ENCODE assay signal across 19 cellular contexts in genomic region chr9:34318163-34318790, GRCh38. TPM values are rescaled to one million over a fixed set of nuclear protein-coding genes. Genes with fewer than 3 reads are reported as not detected.
DNase-seq lines count a peak whose midpoint lies in the region; ATAC-seq and TF ChIP-seq lines count a peak whose summit lies in the region.
"Had no signal": no experiment of that assay in that cellular context is flagged by ENCODE, and none has a peak within 500 bp of the region (broad histone marks: within the 10 kb centered on the region; RNA-seq: fewer than 3 reads in every experiment).

No MANE protein-coding gene starts in this region.

- H3K4me3 ChIP-seq in esophagus muscularis mucosa = no peak overlapping the region
- H3K4me3 ChIP-seq: A549, GM12878 had no signal

- no peak overlapping the region for H3K4me3 Mint-ChIP-seq in activated naive CD4-positive, alpha-beta T cell treated with anti-CD3 and anti-CD28 coated beads, Interleukin-2, amount 10 ng/mL, durations not matched to agents 7 days and 5 days
- no peak overlapping the region for H3K4me3 Mint-ChIP-seq in WTC11
- H3K4me3 Mint-ChIP-seq: CD4-positive, alpha-beta memory T cell had no signal

- no peaks in the 10 kb centered on the region for H3K27me3 ChIP-seq in esophagus muscularis mucosa

- intact Hi-C loops in esophagus muscularis mucosa (cut with DNase I) = no loop called here

- H3K9me3 ChIP-seq in esophagus muscularis mucosa = no peaks in the 10 kb centered on the region
- H3K9me3 ChIP-seq: A549 had no signal

- H3K27ac Mint-ChIP-seq in activated naive CD4-positive, alpha-beta T cell treated with anti-CD3 and anti-CD28 coated beads, Interleukin-2, amount 10 ng/mL, durations not matched to agents 7 days and 5 days = peak overlapping the region; percentile 28
- no peak overlapping the region for H3K27ac Mint-ChIP-seq in WTC11
- H3K27ac Mint-ChIP-seq: CD4-positive, alpha-beta memory T cell had no signal

- H3K27me3 Mint-ChIP-seq in activated naive CD4-positive, alpha-beta T cell treated with anti-CD3 and anti-CD28 coated beads, Interleukin-2, amount 10 ng/mL, durations not matched to agents 7 days and 5 days = no peaks in the 10 kb centered on the region
- no peaks in the 10 kb centered on the region for H3K27me3 Mint-ChIP-seq in WTC11 (ENCODE audit: low read depth)
- H3K27me3 Mint-ChIP-seq: CD4-positive, alpha-beta memory T cell had no signal

- H3K27ac ChIP-seq in esophagus muscularis mucosa (replicated peaks in 1 of 4) = no peak overlapping the region
- H3K27ac ChIP-seq: 22Rv1, A549, C4-2B had no signal

- TF ChIP-seq CTCF in WTC11 (IDR thresholded peaks at IDR 0.05) = no peak
- TF ChIP-seq CTCF in esophagus muscularis mucosa (IDR thresholded peaks at IDR 0.05) = no peak

- POLR2A ChIA-PET in WTC11 (lab: Charles Lee) = no interaction called here

- CTCF ChIA-PET in activated naive CD4-positive, alpha-beta T cell treated with anti-CD3 and anti-CD28 coated beads, Interleukin-2, amount 10 ng/mL, durations not matched to agents 7 days and 5 days (lab: Charles Lee) = interaction anchor here (1.2 kb wide), 1 partner anchor 10 kb away, joined by 3 read pairs; no protein-coding TSS in a partner anchor
- CTCF ChIA-PET in WTC11 (lab: Charles Lee) = interaction anchor here (1.1 kb wide), 1 partner anchor 86 kb away, joined by 3 read pairs; no protein-coding TSS in a partner anchor

- no peak for DNase-seq in activated naive CD4-positive, alpha-beta T cell treated with anti-CD3 and anti-CD28 coated beads, Interleukin-2, amount 10 ng/mL, durations not matched to agents 7 days and 5 days
- DNase-seq in activated naive CD4-positive, alpha-beta T cell (lab: John Stamatoyannopoulos, UW) = no peak
- peak; percentile 20 for DNase-seq in WTC11 (ENCODE audit: low spot score)
- peak; percentile 31 for DNase-seq in esophagus muscularis mucosa (ENCODE audit: extremely low spot score)
- DNase-seq in activated CD4-positive, CD25-positive, alpha-beta regulatory T cell (lab: John Stamatoyannopoulos, UW) = no peak
- no peak for DNase-seq in NOMO-1 (lab: John Stamatoyannopoulos, UW; ENCODE audit: unreplicated experiment in 2 of 2)
- DNase-seq: AML-193; CD4-positive, alpha-beta memory T cell; DMS153; DMS79; GF-D8; KG1 had no signal

- H3K36me3 Mint-ChIP-seq in activated naive CD4-positive, alpha-beta T cell treated with anti-CD3 and anti-CD28 coated beads, Interleukin-2, amount 10 ng/mL, durations not matched to agents 7 days and 5 days = peaks cover 5% of the 10 kb centered on the region
- H3K36me3 Mint-ChIP-seq in WTC11 = no peaks in the 10 kb centered on the region; the same call in 1 of the 2 replicates
- H3K36me3 Mint-ChIP-seq: CD4-positive, alpha-beta memory T cell had no signal

- no peaks in the 10 kb centered on the region for H3K36me3 ChIP-seq in esophagus muscularis mucosa

- no peak for TF ChIP-seq POLR2A in esophagus muscularis mucosa (IDR thresholded peaks at IDR 0.05; ENCODE audit: low read depth)

- WGBS in esophagus muscularis mucosa = 92% methylated on average over 10 of the region's 44 CpGs

- H3K9me3 Mint-ChIP-seq in activated naive CD4-positive, alpha-beta T cell treated with anti-CD3 and anti-CD28 coated beads, Interleukin-2, amount 10 ng/mL, durations not matched to agents 7 days and 5 days = no peaks in the 10 kb centered on the region
- no peaks in the 10 kb centered on the region for H3K9me3 Mint-ChIP-seq in WTC11

- no peak for TF ChIP-seq EP300 in esophagus muscularis mucosa (IDR thresholded peaks at IDR 0.05)

- ATAC-seq in WTC11 (no peak), GM18870 (IDR thresholded peaks at IDR 0.05; ENCODE audit: unreplicated experiment) (no peak), GM21786 (IDR thresholded peaks at IDR 0.05; ENCODE audit: unreplicated experiment) (no peak)
- ATAC-seq: A549, GM12878, HCT116 had no signal

- no peaks in the 10 kb centered on the region for H3K4me1 ChIP-seq in esophagus muscularis mucosa
- H3K4me1 ChIP-seq: A549 had no signal

- no peaks in the 10 kb centered on the region for H3K4me1 Mint-ChIP-seq in activated naive CD4-positive, alpha-beta T cell treated with anti-CD3 and anti-CD28 coated beads, Interleukin-2, amount 10 ng/mL, durations not matched to agents 7 days and 5 days
- H3K4me1 Mint-ChIP-seq in WTC11 = no peaks in the 10 kb centered on the region
- H3K4me1 Mint-ChIP-seq: CD4-positive, alpha-beta memory T cell had no signal

TF ChIP-seq in WTC11, 78 proteins besides CTCF, POLR2A, EP300 and RAD21:
- no peak for TF ChIP-seq ZNF317 (CRISPR knock-in tag; IDR thresholded peaks at IDR 0.05; ENCODE audit: borderline replicate concordance, low read depth)
- no peak for TF ChIP-seq MYBL2 (CRISPR knock-in tag; IDR thresholded peaks at IDR 0.05)
- no peak for TF ChIP-seq JUN (CRISPR knock-in tag; IDR thresholded peaks at IDR 0.05)
- TF ChIP-seq NR1H2 (CRISPR knock-in tag; IDR thresholded peaks at IDR 0.05) = no peak
- TF ChIP-seq AFF4 (CRISPR knock-in tag; IDR thresholded peaks at IDR 0.05; ENCODE audit: borderline replicate concordance) = no peak
- no peak for TF ChIP-seq CBFB (CRISPR knock-in tag; IDR thresholded peaks at IDR 0.05; ENCODE audit: low read depth)
- TF ChIP-seq SP1 (CRISPR knock-in tag; conservative IDR thresholded peaks at IDR 0.05) = no peak
- no peak for TF ChIP-seq ATF2 (CRISPR knock-in tag; IDR thresholded peaks at IDR 0.05; ENCODE audit: borderline replicate concordance, low read depth)

RNA-seq across cellular contexts. Expression of gene KIF24, which starts 10.8 kb away (rescaled TPM):
- total RNA-seq in WTC11 (2021) (3.8 to 4.5 TPM (median 4.3 TPM) in 3 replicates), esophagus muscularis mucosa (1 to 10 TPM in 1 of 4 donors, under 1 TPM in 3; 0.42 to 1.5 (median 0.62) TPM)

RNA-seq across cellular contexts. Expression of gene NUDT2, which starts 11.1 kb away (rescaled TPM):
- total RNA-seq in WTC11 (2021) (17.3 to 18.3 TPM (median 17.8 TPM) in 3 replicates), esophagus muscularis mucosa (10 to 100 TPM; 15.0 to 45.3 (median 23.0) TPM)

RNA-seq across cellular contexts. Expression of gene MYORG, which starts 58.4 kb away (rescaled TPM):
- total RNA-seq in WTC11 (2021) (9.3 to 18.9 TPM (median 9.7 TPM) in 3 replicates), esophagus muscularis mucosa (10 to 100 TPM in 2 of 4 donors, 1 to 10 TPM in 2; 7.8 to 27.2 (median 15.4) TPM)

Comparison
In these comparisons a context has a peak if more than half of its experiments do, and no peak if none do; other contexts are left out.
1. DNase-seq: peak in WTC11 (single experiment) and esophagus muscularis mucosa (single experiment); none in activated naive CD4-positive, alpha-beta T cell treated with anti-CD3 and anti-CD28 coated beads, Interleukin-2, amount 10 ng/mL, durations not matched to agents 7 days and 5 days (single experiment), activated naive CD4-positive, alpha-beta T cell (0 of 4), activated CD4-positive, CD25-positive, alpha-beta regulatory T cell (0 of 4) and NOMO-1 (0 of 2).